10 cellular contexts compared by ENCODE assay signal in the genomic region with DNA sequence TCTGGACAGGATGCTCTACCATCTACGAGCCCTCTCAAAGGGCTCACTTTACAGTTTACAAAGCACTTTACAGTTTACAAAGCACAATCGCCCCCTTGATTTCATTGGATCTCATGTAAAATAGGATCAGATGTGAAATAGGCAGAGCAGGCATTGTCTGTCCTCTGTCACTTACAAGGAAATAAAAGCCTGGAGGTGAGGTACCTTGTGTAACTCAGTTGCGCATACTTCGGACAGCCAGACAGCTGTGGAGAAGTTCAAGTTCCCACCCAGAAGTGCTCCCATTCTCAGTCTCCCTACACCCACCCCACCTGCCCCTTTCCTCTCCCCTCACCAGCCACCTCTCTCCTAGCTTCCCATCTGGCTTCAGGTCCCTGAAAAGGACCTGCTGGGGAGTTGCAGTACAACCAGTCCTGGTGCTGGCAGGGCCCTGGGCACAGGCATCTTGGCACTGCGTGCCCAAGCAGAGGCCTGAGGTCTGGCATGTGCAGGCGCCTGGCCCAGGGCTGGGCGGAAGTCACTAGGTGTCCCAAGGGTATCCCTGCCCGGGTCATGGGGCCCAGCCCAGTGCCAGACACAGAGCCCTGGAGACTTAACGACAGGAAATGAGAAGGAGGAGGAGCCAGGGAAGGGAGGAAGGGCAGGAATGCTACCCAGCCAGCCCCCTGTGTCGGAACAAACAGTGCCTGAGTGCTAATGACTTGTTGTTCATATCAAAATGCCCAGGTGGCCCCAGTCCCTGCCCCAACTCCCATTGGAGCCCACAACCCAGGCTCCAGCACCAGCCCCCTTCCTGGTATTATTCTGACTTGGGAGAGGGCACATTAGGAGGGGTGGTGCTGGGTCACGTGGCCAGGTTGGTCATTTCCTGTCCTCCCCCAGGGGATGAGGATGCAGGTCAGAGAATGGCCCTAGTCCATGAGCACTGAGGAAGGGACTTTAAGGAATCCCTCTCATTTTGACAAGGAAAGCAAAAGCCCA. TPM values are rescaled to one million over a fixed set of nuclear protein-coding genes. Genes with fewer than 3 reads are reported as not detected.
DNase-seq lines count a peak whose midpoint lies in the region; ATAC-seq and TF ChIP-seq lines count a peak whose summit lies in the region.
"Had no signal": no experiment of that assay in that cellular context is flagged by ENCODE, and none has a peak within 500 bp of the region (broad histone marks: within the 10 kb centered on the region; RNA-seq: fewer than 3 reads in every experiment).

No MANE protein-coding gene starts in this region.

- no peak overlapping the region for H3K4me3 ChIP-seq in right cardiac atrium (ENCODE audit: low read length)
- H3K4me3 ChIP-seq in skin epidermis = no peak overlapping the region

- H3K9me3 ChIP-seq in right cardiac atrium (ENCODE audit: control insufficient read depth, low read length) = no peaks in the 10 kb centered on the region

- DNase-seq in UCSD-AML1 (lab: John Stamatoyannopoulos, UW; ENCODE audit: unreplicated experiment) (peak; percentile 68), right cardiac atrium (peak; percentile 81 to 93 (median 93)), NCI-H1092 (lab: John Stamatoyannopoulos, UW) (no peak), glutamatergic neuron (no peak), middle frontal gyrus (ENCODE audit: extremely low spot score, low spot score) (no peak)
- DNase-seq in stimulated activated CD8-positive, alpha-beta memory T cell treated with anti-CD3 and anti-CD28 coated beads, Interleukin-4, amount 100 ng/mL, for 48 hours = no peak
- DNase-seq: naive B cell, NCI-H187 treated with DMSO at 0.1 percent for 48 hours had no signal

- H3K27ac ChIP-seq in right cardiac atrium (ENCODE audit: low read length) (peak overlapping the region; percentile 92), skin epidermis (peak overlapping the region in 18 of 21 experiments; percentile 2 to 70 (median 47))

- H3K4me1 ChIP-seq in right cardiac atrium (ENCODE audit: control insufficient read depth, insufficient read depth, low read length) = peaks cover 23% of the 10 kb centered on the region

- no peaks in the 10 kb centered on the region for H3K4me1 Mint-ChIP-seq in glutamatergic neuron (ENCODE audit: low read depth, unreplicated experiment)

- intact Hi-C loops in right cardiac atrium (cut with DNase I) = no loop called here

- no peaks in the 10 kb centered on the region for H3K36me3 Mint-ChIP-seq in glutamatergic neuron (ENCODE audit: unreplicated experiment)
- H3K36me3 Mint-ChIP-seq: naive B cell had no signal

- H3K27me3 Mint-ChIP-seq in glutamatergic neuron (ENCODE audit: unreplicated experiment) = peaks cover 6% of the 10 kb centered on the region
- H3K27me3 Mint-ChIP-seq: naive B cell had no signal

- TF ChIP-seq CTCF in glutamatergic neuron (IDR thresholded peaks at IDR 0.05; ENCODE audit: partially characterized antibody, unreplicated experiment) = no peak

- H3K9me3 Mint-ChIP-seq in glutamatergic neuron (ENCODE audit: unreplicated experiment) = peaks cover 4% of the 10 kb centered on the region
- H3K9me3 Mint-ChIP-seq: naive B cell had no signal

- H3K27ac Mint-ChIP-seq in glutamatergic neuron (ENCODE audit: unreplicated experiment) = no peak overlapping the region

- 43% methylated on average over 11 of the region's 11 CpGs for WGBS in right cardiac atrium

- ATAC-seq in GM19463 (IDR thresholded peaks at IDR 0.05; ENCODE audit: unreplicated experiment) (peak; percentile 28), right cardiac atrium (peak; percentile 85 to 89)

- H3K27me3 ChIP-seq in right cardiac atrium (ENCODE audit: control insufficient read depth, insufficient read depth) = no peaks in the 10 kb centered on the region

- H3K4me3 Mint-ChIP-seq in glutamatergic neuron (ENCODE audit: unreplicated experiment) = no peak overlapping the region

RNA-seq across cellular contexts. Expression of a gene that starts 5.4 kb away (rescaled TPM):
- total RNA-seq in right cardiac atrium (10 to 100 TPM; 14.1 to 28.7 (median 23.3) TPM), glutamatergic neuron (ENCODE audit: unreplicated experiment) (0.81 TPM)
- 44.9 TPM for polyA plus RNA-seq in right cardiac atrium

RNA-seq across cellular contexts. Expression of a gene that starts 19.7 kb away (rescaled TPM):
- total RNA-seq in right cardiac atrium = 10 to 100 TPM; 26.5 to 30.1 (median 27.6) TPM
- polyA plus RNA-seq in right cardiac atrium = 22.0 TPM
- 15.7 TPM for total RNA-seq in glutamatergic neuron (ENCODE audit: unreplicated experiment)

RNA-seq across cellular contexts. Expression of a gene that starts 28.0 kb away (rescaled TPM):
- total RNA-seq in right cardiac atrium = under 1 TPM; 0.28 to 0.86 (median 0.51) TPM
- polyA plus RNA-seq in right cardiac atrium = 0.45 TPM
- total RNA-seq in glutamatergic neuron (ENCODE audit: unreplicated experiment) = not detected

RNA-seq across cellular contexts. Expression of a gene that starts 47.5 kb away (rescaled TPM):
- total RNA-seq in right cardiac atrium = 10 to 100 TPM; 15.4 to 22.8 (median 21.3) TPM
- 11.9 TPM for polyA plus RNA-seq in right cardiac atrium
- 29.5 TPM for total RNA-seq in glutamatergic neuron (ENCODE audit: unreplicated experiment)

Comparison
In these comparisons a context has a peak if more than half of its experiments do, and no peak if none do; other contexts are left out.
1. DNase-seq: peak in UCSD-AML1 (single experiment) and right cardiac atrium (3 of 3); none in stimulated activated CD8-positive, alpha-beta memory T cell treated with anti-CD3 and anti-CD28 coated beads, Interleukin-4, amount 100 ng/mL, for 48 hours (single experiment), NCI-H1092 (single experiment), glutamatergic neuron (single experiment) and middle frontal gyrus (single experiment).